In genomic region chr7:116509982-116510579, GRCh38 we compare ENCODE assay signal across 27 cellular contexts. TPM values are rescaled to one million over a fixed set of nuclear protein-coding genes. Genes with fewer than 3 reads are reported as not detected.
DNase-seq lines count a peak whose midpoint lies in the region; ATAC-seq and TF ChIP-seq lines count a peak whose summit lies in the region.
"Had no signal": no experiment of that assay in that cellular context is flagged by ENCODE, and none has a peak within 500 bp of the region (broad histone marks: within the 10 kb centered on the region; RNA-seq: fewer than 3 reads in every experiment).

No MANE protein-coding gene starts in this region.

- H3K9me3 ChIP-seq in heart left ventricle (no peaks in the 10 kb centered on the region), Panc1 (ENCODE audit: control insufficient read depth, insufficient read depth, low read depth, low read length) (no peaks in the 10 kb centered on the region), subcutaneous abdominal adipose tissue (ENCODE audit: control insufficient read depth in 5 of 5, low read length in 5 of 5) (no peaks in the 10 kb centered on the region)
- H3K9me3 ChIP-seq: transverse colon had no signal

- H3K4me3 ChIP-seq in heart left ventricle (no peak overlapping the region), Panc1 (ENCODE audit: low read depth in 2 of 2, low read length in 2 of 2) (peak overlapping the region in 1 of 2 experiments; percentile 12; a peak in 2 of 4 replicates), subcutaneous abdominal adipose tissue (ENCODE audit: low read depth in 1 of 5, low read length in 5 of 5) (no peak overlapping the region)
- H3K4me3 ChIP-seq: transverse colon had no signal

- DNase-seq in heart left ventricle, result no peak
- no peak for DNase-seq in left ventricle myocardium superior
- no peak for DNase-seq in Panc1 (ENCODE audit: low read depth, low spot score)
- no peak for DNase-seq in epithelial cell of prostate (ENCODE audit: low read depth, low spot score)
- no peak for DNase-seq in activated CD8-positive, alpha-beta T cell treated with anti-CD3 and anti-CD28 coated beads for 36 hours
- no peak for DNase-seq in activated naive CD4-positive, alpha-beta T cell treated with anti-CD3 and anti-CD28 coated beads, Interleukin-2, amount 10 ng/mL, durations not matched to agents 7 days and 5 days
- DNase-seq: activated CD4-positive, alpha-beta T cell treated with anti-CD3 and anti-CD28 coated beads for 36 hours; activated naive CD4-positive, alpha-beta T cell treated with anti-CD3 and anti-CD28 coated beads for 36 hours; activated T-cell treated with anti-CD3 and anti-CD28 coated beads, Interleukin-2, amount 50 U/mL, for 4 hours; caudate nucleus; erythroblast; H9; KG1; kidney glomerular epithelial cell; MV-4-11; naive thymus-derived CD4-positive, alpha-beta T cell; NCI-H1694; NCI-H526; right cardiac atrium; stimulated activated CD4-positive, alpha-beta T cell treated with anti-CD3 and anti-CD28 coated beads, Interleukin-12 subunit alpha, Interleukin-12 subunit beta, amount 100 ng/mL, for 4 hours; stimulated activated CD4-positive, alpha-beta T cell treated with anti-CD3 and anti-CD28 coated beads, Interleukin-4, amount 100 ng/mL, for 4 hours; T-helper 1 cell; transverse colon had no signal

- no peak overlapping the region for H3K9ac ChIP-seq in subcutaneous abdominal adipose tissue (ENCODE audit: low read length in 5 of 5)

- H3K9me3 Mint-ChIP-seq in activated CD8-positive, alpha-beta T cell treated with anti-CD3 and anti-CD28 coated beads for 36 hours, result no peaks in the 10 kb centered on the region
- no peaks in the 10 kb centered on the region for H3K9me3 Mint-ChIP-seq in activated naive CD4-positive, alpha-beta T cell treated with anti-CD3 and anti-CD28 coated beads, Interleukin-2, amount 10 ng/mL, durations not matched to agents 7 days and 5 days
- H3K9me3 Mint-ChIP-seq: activated naive CD4-positive, alpha-beta T cell treated with anti-CD3 and anti-CD28 coated beads for 36 hours; activated T-cell treated with anti-CD3 and anti-CD28 coated beads, Interleukin-2, amount 50 U/mL, for 4 hours; H9; stimulated activated naive CD8-positive, alpha-beta T cell treated with anti-CD3 and anti-CD28 coated beads, Interleukin-15, Interleukin-2, amounts not matched to agents 100 ng/mL and 50 ng/mL, for 24 hours had no signal

- H3K27me3 ChIP-seq in heart left ventricle (no peaks in the 10 kb centered on the region), Panc1 (ENCODE audit: control insufficient read depth, insufficient read depth, low read length) (no peaks in the 10 kb centered on the region), subcutaneous abdominal adipose tissue (ENCODE audit: control insufficient read depth in 5 of 5, insufficient read depth in 4 of 5, low read length in 5 of 5) (no peaks in the 10 kb centered on the region)

- H3K4me1 ChIP-seq in heart left ventricle (peaks cover 0 to 74% (median 31%) of the 10 kb centered on the region in 12 donors), Panc1 (ENCODE audit: control insufficient read depth, insufficient read depth, low read length) (peaks cover 75% of the 10 kb centered on the region), subcutaneous abdominal adipose tissue (ENCODE audit: control insufficient read depth in 5 of 5, insufficient read depth in 5 of 5, low read length in 5 of 5) (peaks cover 0 to 31% (median 17%) of the 10 kb centered on the region in 5 donors)

- H3K36me3 Mint-ChIP-seq in activated CD8-positive, alpha-beta T cell treated with anti-CD3 and anti-CD28 coated beads for 36 hours (ENCODE audit: low read depth), result no peaks in the 10 kb centered on the region
- H3K36me3 Mint-ChIP-seq in activated naive CD4-positive, alpha-beta T cell treated with anti-CD3 and anti-CD28 coated beads, Interleukin-2, amount 10 ng/mL, durations not matched to agents 7 days and 5 days, result no peaks in the 10 kb centered on the region
- H3K36me3 Mint-ChIP-seq: naive thymus-derived CD4-positive, alpha-beta T cell had no signal

- TF ChIP-seq CTCF in heart left ventricle (IDR thresholded peaks at IDR 0.05) (no peak), Panc1 (IDR thresholded peaks at IDR 0.05) (no peak)
- TF ChIP-seq CTCF in activated CD8-positive, alpha-beta T cell treated with anti-CD3 and anti-CD28 coated beads for 36 hours (IDR thresholded peaks at IDR 0.05), result no peak

- H3K4me3 Mint-ChIP-seq in activated CD8-positive, alpha-beta T cell treated with anti-CD3 and anti-CD28 coated beads for 36 hours, result no peak overlapping the region
- H3K4me3 Mint-ChIP-seq in activated naive CD4-positive, alpha-beta T cell treated with anti-CD3 and anti-CD28 coated beads, Interleukin-2, amount 10 ng/mL, durations not matched to agents 7 days and 5 days, result no peak overlapping the region
- H3K4me3 Mint-ChIP-seq: activated CD4-positive, alpha-beta T cell treated with anti-CD3 and anti-CD28 coated beads for 36 hours; activated naive CD4-positive, alpha-beta T cell treated with anti-CD3 and anti-CD28 coated beads for 36 hours; activated T-cell treated with anti-CD3 and anti-CD28 coated beads, Interleukin-2, amount 50 U/mL, for 4 hours; H9; stimulated activated naive CD8-positive, alpha-beta T cell treated with anti-CD3 and anti-CD28 coated beads, Interleukin-15, Interleukin-2, amounts not matched to agents 100 ng/mL and 50 ng/mL, for 24 hours had no signal

- in situ Hi-C loops in Panc1 (cut with HindIII; ENCODE audit: low pct_unique_long_range_greater_than_20kb, low sequenced_read_pairs), result no loop called here

- no peak overlapping the region for H3K27ac Mint-ChIP-seq in activated CD8-positive, alpha-beta T cell treated with anti-CD3 and anti-CD28 coated beads for 36 hours
- no peak overlapping the region for H3K27ac Mint-ChIP-seq in activated naive CD4-positive, alpha-beta T cell treated with anti-CD3 and anti-CD28 coated beads, Interleukin-2, amount 10 ng/mL, durations not matched to agents 7 days and 5 days
- H3K27ac Mint-ChIP-seq: activated CD4-positive, alpha-beta T cell treated with anti-CD3 and anti-CD28 coated beads for 36 hours; activated naive CD4-positive, alpha-beta T cell treated with anti-CD3 and anti-CD28 coated beads for 36 hours; H9; naive thymus-derived CD4-positive, alpha-beta T cell; stimulated activated naive CD8-positive, alpha-beta T cell treated with anti-CD3 and anti-CD28 coated beads, Interleukin-15, Interleukin-2, amounts not matched to agents 100 ng/mL and 50 ng/mL, for 24 hours had no signal

- no peak for ATAC-seq in heart left ventricle
- no peak for ATAC-seq in left ventricle myocardium superior
- peak; percentile 54 for ATAC-seq in Panc1
- no peak for ATAC-seq in GM21576 (IDR thresholded peaks at IDR 0.05; ENCODE audit: unreplicated experiment)
- ATAC-seq in activated CD8-positive, alpha-beta T cell treated with anti-CD3 and anti-CD28 coated beads for 36 hours, result no peak
- ATAC-seq: activated CD4-positive, alpha-beta T cell treated with anti-CD3 and anti-CD28 coated beads for 36 hours; activated T-cell treated with anti-CD3 and anti-CD28 coated beads, Interleukin-2, amount 50 U/mL, for 4 hours; naive thymus-derived CD4-positive, alpha-beta T cell; right cardiac atrium had no signal

- peaks cover 21% of the 10 kb centered on the region for H3K27me3 Mint-ChIP-seq in activated CD8-positive, alpha-beta T cell treated with anti-CD3 and anti-CD28 coated beads for 36 hours
- peaks cover 15% of the 10 kb centered on the region for H3K27me3 Mint-ChIP-seq in activated naive CD4-positive, alpha-beta T cell treated with anti-CD3 and anti-CD28 coated beads, Interleukin-2, amount 10 ng/mL, durations not matched to agents 7 days and 5 days

- CTCF ChIA-PET in Panc1 (lab: Charles Lee), result no interaction called here
- CTCF ChIA-PET in activated CD8-positive, alpha-beta T cell treated with anti-CD3 and anti-CD28 coated beads for 36 hours (lab: Charles Lee), result interaction anchor here (1.4 to 2.8 kb wide), 2 partner anchors 8 to 16 kb away, joined by 4 to 12 read pairs; no protein-coding TSS in a partner anchor
- CTCF ChIA-PET in activated naive CD4-positive, alpha-beta T cell treated with anti-CD3 and anti-CD28 coated beads, Interleukin-2, amount 10 ng/mL, durations not matched to agents 7 days and 5 days (lab: Charles Lee), result no interaction called here

- H3K36me3 ChIP-seq in heart left ventricle, result peaks cover 0 to 45% (median 11%) of the 10 kb centered on the region in 9 donors
- H3K36me3 ChIP-seq in Panc1 (ENCODE audit: control insufficient read depth, insufficient read depth, low read length), result peaks cover 26% of the 10 kb centered on the region
- H3K36me3 ChIP-seq in subcutaneous abdominal adipose tissue (ENCODE audit: control insufficient read depth in 5 of 5, insufficient read depth in 5 of 5, low read length in 5 of 5), result peaks cover 5 to 22% (median 7%) of the 10 kb centered on the region in 5 donors
- H3K36me3 ChIP-seq: transverse colon had no signal

- intact Hi-C loops in heart left ventricle (cut with DNase I), result loop anchor here in 2 of 10 donors (5.0 kb wide), 1 partner anchor 153 kb away; no protein-coding TSS in a partner anchor
- intact Hi-C loops in left ventricle myocardium superior (cut with micrococcal nuclease), result no loop called here
- intact Hi-C loops in Panc1 (cut with micrococcal nuclease; ENCODE audit: unreplicated experiment), result no loop called here
- intact Hi-C loops in activated CD8-positive, alpha-beta T cell treated with anti-CD3 and anti-CD28 coated beads for 36 hours (cut with micrococcal nuclease), result no loop called here

- BruUV-seq in Panc1 (replicated peaks; lab: Mats Ljungman, UMichigan), result no TSS peak

- WGBS in heart left ventricle, 4 donors, result 48 to 60% (median 51%) methylated on average over 7 of the region's 7 CpGs

- H3K27ac ChIP-seq in heart left ventricle, result peak overlapping the region in 11 of 12 donors; percentile 0 to 90 (median 84)
- H3K27ac ChIP-seq in Panc1 (ENCODE audit: low read length), result peak overlapping the region; percentile 99
- peak overlapping the region; percentile 76 for H3K27ac ChIP-seq in epithelial cell of prostate
- H3K27ac ChIP-seq in subcutaneous abdominal adipose tissue (ENCODE audit: low read depth, low read length), result peak overlapping the region; percentile 82
- H3K27ac ChIP-seq: C4-2B had no signal

- H3K4me1 Mint-ChIP-seq in activated CD8-positive, alpha-beta T cell treated with anti-CD3 and anti-CD28 coated beads for 36 hours (ENCODE audit: low read depth), result peaks cover 12% of the 10 kb centered on the region
- H3K4me1 Mint-ChIP-seq in activated naive CD4-positive, alpha-beta T cell treated with anti-CD3 and anti-CD28 coated beads, Interleukin-2, amount 10 ng/mL, durations not matched to agents 7 days and 5 days, result peaks cover 11% of the 10 kb centered on the region

- no peak for TF ChIP-seq POLR2A in heart left ventricle (IDR thresholded peaks at IDR 0.05)

- POLR2A ChIA-PET in Panc1 (lab: Charles Lee), result no interaction called here
- POLR2A ChIA-PET in activated CD8-positive, alpha-beta T cell treated with anti-CD3 and anti-CD28 coated beads for 36 hours (lab: Charles Lee), result no interaction called here

RNA-seq across cellular contexts. Expression of gene CAV2, which starts 10.5 kb away (rescaled TPM):
- 100 to 1,000 TPM; 189 to 345 (median 237) TPM for total RNA-seq in heart left ventricle
- polyA plus RNA-seq in heart left ventricle, result 100 to 1,000 TPM in 1 of 2 donors, 10 to 100 TPM in 1; 66.3 to 236 TPM
- total RNA-seq in left ventricle myocardium superior, result 204 TPM
- 217 TPM for total RNA-seq in Panc1 (2021; ENCODE audit: unreplicated experiment)
- polyA plus RNA-seq in Panc1 (2012; ENCODE audit: insufficient read length), result 199 TPM
- not detected for total RNA-seq in activated CD8-positive, alpha-beta T cell treated with anti-CD3 and anti-CD28 coated beads for 36 hours
- total RNA-seq: activated CD4-positive, alpha-beta T cell treated with anti-CD3 and anti-CD28 coated beads for 36 hours; activated naive CD4-positive, alpha-beta T cell treated with anti-CD3 and anti-CD28 coated beads for 36 hours had no signal
- polyA plus RNA-seq: naive thymus-derived CD4-positive, alpha-beta T cell had no signal

RNA-seq across cellular contexts. Expression of gene CAV1, which starts 14.8 kb away (rescaled TPM):
- 100 to 1,000 TPM; 216 to 408 (median 281) TPM for total RNA-seq in heart left ventricle
- polyA plus RNA-seq in heart left ventricle, result 100 to 1,000 TPM; 125 to 297 TPM
- 362 TPM for total RNA-seq in left ventricle myocardium superior
- total RNA-seq in Panc1 (2021; ENCODE audit: unreplicated experiment), result 496 TPM
- 465 TPM for polyA plus RNA-seq in Panc1 (2012; ENCODE audit: insufficient read length)
- total RNA-seq in activated CD8-positive, alpha-beta T cell treated with anti-CD3 and anti-CD28 coated beads for 36 hours, result under 1 TPM; 0.18 to 0.74 TPM
- polyA plus RNA-seq: naive thymus-derived CD4-positive, alpha-beta T cell had no signal

Comparison
In these comparisons a context has a peak if more than half of its experiments do, and no peak if none do; other contexts are left out.
1. RNA of gene CAV2, which starts 10.5 kb away (total RNA-seq): 189 to 345 TPM in heart left ventricle, 217 TPM in Panc1 (single experiment) and 204 TPM in left ventricle myocardium superior (single experiment); not detected in activated CD8-positive, alpha-beta T cell treated with anti-CD3 and anti-CD28 coated beads for 36 hours; every median in the first group is over 100 times any median in the second.
2. RNA of gene CAV1, which starts 14.8 kb away (total RNA-seq): 496 TPM in Panc1 (single experiment), 362 TPM in left ventricle myocardium superior (single experiment) and 216 to 408 TPM in heart left ventricle; 0.18 to 0.74 TPM in activated CD8-positive, alpha-beta T cell treated with anti-CD3 and anti-CD28 coated beads for 36 hours; every median in the first group is over 100 times any median in the second.
3. Peak in every context shown above with its lines, with median percentiles within 50 percentile points of each other: H3K27ac ChIP-seq.